Comparison of ENCODE assay signal across 10 cellular contexts in the genomic region with DNA sequence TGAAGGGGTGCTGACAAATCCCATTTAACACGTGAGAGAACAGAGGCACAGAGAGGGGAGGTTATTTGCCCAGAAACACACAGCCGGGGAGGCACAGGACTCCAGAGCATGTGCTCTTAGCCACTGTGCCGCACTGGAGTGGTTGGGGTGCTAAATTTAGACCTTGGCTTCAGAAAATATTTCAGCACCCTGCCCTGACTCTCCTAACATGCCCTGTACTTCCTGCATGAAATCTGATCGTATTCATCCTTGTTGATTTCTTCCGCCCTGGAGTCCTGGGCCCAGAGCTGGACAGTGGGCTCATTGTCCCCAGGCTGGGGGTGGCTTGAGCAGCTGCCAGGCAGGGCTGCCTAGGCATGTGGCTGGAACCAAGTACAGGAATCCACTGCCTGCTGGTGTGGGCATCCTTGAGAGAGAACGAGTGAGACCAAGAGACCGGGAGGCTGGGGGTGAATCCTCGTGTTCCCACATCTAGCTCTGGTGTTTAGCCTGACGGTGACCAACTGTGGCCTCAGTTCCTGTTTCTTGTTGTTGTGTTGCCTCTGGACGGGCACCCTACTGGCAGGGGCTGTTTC. TPM values are rescaled to one million over a fixed set of nuclear protein-coding genes. Genes with fewer than 3 reads are reported as not detected.
DNase-seq lines count a peak whose midpoint lies in the region; ATAC-seq and TF ChIP-seq lines count a peak whose summit lies in the region.
"Had no signal": no experiment of that assay in that cellular context is flagged by ENCODE, and none has a peak within 500 bp of the region (broad histone marks: within the 10 kb centered on the region; RNA-seq: fewer than 3 reads in every experiment).

No MANE protein-coding gene starts in this region.

- H3K23ac ChIP-seq in IMR-90 (ENCODE audit: low read depth, low read length) = no peak overlapping the region; the same call in 1 of the 2 replicates

- H2AFZ ChIP-seq in IMR-90 (replicated peaks; ENCODE audit: low read length, poor library complexity) = peak overlapping the region; percentile 58

- TF ChIP-seq RAD21 in IMR-90 (IDR thresholded peaks at IDR 0.05; ENCODE audit: low read length) = no peak

- H3K79me1 ChIP-seq in IMR-90 (ENCODE audit: low read depth in 1 of 2, low read length in 2 of 2) = peaks cover 19 to 72% of the 10 kb centered on the region in 2 experiments

- no peaks in the 10 kb centered on the region for H3K27me3 ChIP-seq in IMR-90 (ENCODE audit: control insufficient read depth, insufficient read depth, low read length)
- H3K27me3 ChIP-seq in brain microvascular endothelial cell (replicated peaks) = no peaks in the 10 kb centered on the region
- H3K27me3 ChIP-seq in layer of hippocampus (ENCODE audit: control insufficient read depth, insufficient read depth, low read length) = no peaks in the 10 kb centered on the region
- no peaks in the 10 kb centered on the region for H3K27me3 ChIP-seq in suprapubic skin

- peak overlapping the region; percentile 6 for H3K4me2 ChIP-seq in IMR-90 (ENCODE audit: low read depth, low read length)

- H3K14ac ChIP-seq in IMR-90 (replicated peaks; ENCODE audit: low read depth, low read length) = peak overlapping the region; percentile 86

- H3K36me3 ChIP-seq in IMR-90 (ENCODE audit: control insufficient read depth, insufficient read depth, low read length) (no peaks in the 10 kb centered on the region), brain microvascular endothelial cell (replicated peaks) (no peaks in the 10 kb centered on the region), suprapubic skin (no peaks in the 10 kb centered on the region)

- peak overlapping the region; percentile 46 for H3K27ac ChIP-seq in IMR-90 (ENCODE audit: insufficient read depth, low read length)
- no peak overlapping the region for H3K27ac ChIP-seq in brain microvascular endothelial cell
- peak overlapping the region; percentile 93 for H3K27ac ChIP-seq in layer of hippocampus (ENCODE audit: low read depth, low read length)
- peak overlapping the region; percentile 43 for H3K27ac ChIP-seq in suprapubic skin

- H3K4me1 ChIP-seq in IMR-90 (ENCODE audit: control insufficient read depth, insufficient read depth, low read length) (peaks cover 16% of the 10 kb centered on the region), suprapubic skin (peaks cover 30% of the 10 kb centered on the region)

- H4K5ac ChIP-seq in IMR-90 (ENCODE audit: low read depth, low read length) = peak overlapping the region; percentile 21; the same call in 1 of the 2 replicates

- peaks cover 9% of the 10 kb centered on the region; the same call in 1 of the 2 replicates for H4K20me1 ChIP-seq in IMR-90 (ENCODE audit: insufficient read depth, low read length)

- dilution Hi-C loops in IMR-90 (cut with HindIII; ENCODE audit: low sequenced_read_pairs, unreplicated experiment) = no loop called here

- peak overlapping the region; percentile 53; the same call in 1 of the 3 replicates for H2BK15ac ChIP-seq in IMR-90 (ENCODE audit: low read depth, low read length)

- H2AK9ac ChIP-seq in IMR-90 (replicated peaks; ENCODE audit: low read depth, low read length, poor library complexity) = peak overlapping the region; percentile 29

- no peak overlapping the region for H3K56ac ChIP-seq in IMR-90 (ENCODE audit: extremely low read depth, insufficient read depth, low read length)

- in situ Hi-C loops in IMR-90 (cut with MboI; ENCODE audit: low sequenced_read_pairs) = no loop called here
- in situ Hi-C loops in brain microvascular endothelial cell (cut with HindIII; ENCODE audit: low pct_ligation_motif_present, low sequenced_read_pairs) = no loop called here

- TF ChIP-seq CTCF in IMR-90 (conservative IDR thresholded peaks at IDR 0.05; ENCODE audit: low read depth, low read length) (no peak), brain microvascular endothelial cell (IDR thresholded peaks at IDR 0.05; ENCODE audit: low read depth, low read length, missing control alignments) (no peak), suprapubic skin (IDR thresholded peaks at IDR 0.05) (no peak)

- H3K9ac ChIP-seq in IMR-90 (ENCODE audit: low read depth, low read length) = no peak overlapping the region; the same call in 1 of the 2 replicates

- H4K8ac ChIP-seq in IMR-90 (ENCODE audit: low read depth in 2 of 2, low read length in 2 of 2) = peak overlapping the region; percentile 24 to 77; a peak in 1 of 4 replicates

- BruUV-seq in IMR-90 (replicated peaks; lab: Mats Ljungman, UMichigan) = no TSS peak

- peak overlapping the region; percentile 44 for H2BK5ac ChIP-seq in IMR-90 (ENCODE audit: low read depth, low read length, poor library complexity, severe bottlenecking)

- H4K91ac ChIP-seq in IMR-90 (ENCODE audit: insufficient read depth, low read depth, low read length) = peak overlapping the region; percentile 50

- peak; percentile 48 for ATAC-seq in IMR-90 (ENCODE audit: low read depth)
- ATAC-seq in GM18858 (IDR thresholded peaks at IDR 0.05; ENCODE audit: unreplicated experiment) = no peak
- ATAC-seq in HG02759 (IDR thresholded peaks at IDR 0.05; ENCODE audit: unreplicated experiment) = no peak

- TF ChIP-seq POLR2A in IMR-90 (IDR thresholded peaks at IDR 0.05; ENCODE audit: low read depth, low read length) (no peak), suprapubic skin (IDR thresholded peaks at IDR 0.05) (no peak)

- H3K4me3 ChIP-seq in IMR-90 (ENCODE audit: insufficient read depth, low read depth, low read length) (no peak overlapping the region), brain microvascular endothelial cell (ENCODE audit: low read depth, low read length) (no peak overlapping the region), suprapubic skin (no peak overlapping the region)

- peak; percentile 61 for DNase-seq in IMR-90
- peak; percentile 24 for DNase-seq in brain microvascular endothelial cell
- DNase-seq in suprapubic skin (ENCODE audit: low spot score in 2 of 2) = peak in 1 of 2 donors; percentile 74
- no peak for DNase-seq in kidney glomerular epithelial cell (lab: John Stamatoyannopoulos, UW)
- DNase-seq in NOMO-1 (lab: John Stamatoyannopoulos, UW; ENCODE audit: unreplicated experiment in 2 of 2) = no peak
- DNase-seq: KG1 had no signal

- H2AK5ac ChIP-seq in IMR-90 (ENCODE audit: low read depth, low read length) = peak overlapping the region; percentile 89; the same call in 1 of the 2 replicates

- intact Hi-C loops in IMR-90 (cut with micrococcal nuclease) = no loop called here

- TF ChIP-seq EP300 in suprapubic skin (IDR thresholded peaks at IDR 0.05) = no peak

- POLR2A ChIA-PET in IMR-90 (lab: Charles Lee; ENCODE audit: unreplicated experiment) = no interaction called here

- H3K9me1 ChIP-seq in IMR-90 (ENCODE audit: insufficient read depth, low read length) = 0 out of 2 replicates have a peak, but pooled peaks cover 3% of the 10 kb centered on the region

- H3K9me3 ChIP-seq in IMR-90 (ENCODE audit: control insufficient read depth, insufficient read depth, low read length) (no peaks in the 10 kb centered on the region), suprapubic skin (no peaks in the 10 kb centered on the region)

- no peak overlapping the region for H2BK20ac ChIP-seq in IMR-90 (ENCODE audit: low read depth, low read length)

- CTCF ChIA-PET in IMR-90 (lab: Yijun Ruan, JAX) = no interaction called here

- peak overlapping the region; percentile 78; the same call in 1 of the 2 replicates for H3K4ac ChIP-seq in IMR-90 (ENCODE audit: low read depth, low read length)

- H2BK120ac ChIP-seq in IMR-90 (ENCODE audit: low read depth, low read length) = peak overlapping the region; percentile 50; the same call in 1 of the 2 replicates

- peak overlapping the region; percentile 3; the same call in 1 of the 2 replicates for H3K18ac ChIP-seq in IMR-90 (ENCODE audit: low read depth, low read length)

- whole genome bisulfite sequencing in IMR-90 (ENCODE audit: extremely low coverage in 2 of 2, insufficient read length in 1 of 2), 2 experiments = 70% methylated on average over 4 of the region's 10 CpGs; no CpG with 5 or more reads in 1 of the 2 experiments
- 29% methylated on average over 9 of the region's 10 CpGs for WGBS in suprapubic skin

TF ChIP-seq in IMR-90, 13 proteins besides CTCF, POLR2A, EP300 and RAD21 (continues in another document):
- TF ChIP-seq, protein P1, sequence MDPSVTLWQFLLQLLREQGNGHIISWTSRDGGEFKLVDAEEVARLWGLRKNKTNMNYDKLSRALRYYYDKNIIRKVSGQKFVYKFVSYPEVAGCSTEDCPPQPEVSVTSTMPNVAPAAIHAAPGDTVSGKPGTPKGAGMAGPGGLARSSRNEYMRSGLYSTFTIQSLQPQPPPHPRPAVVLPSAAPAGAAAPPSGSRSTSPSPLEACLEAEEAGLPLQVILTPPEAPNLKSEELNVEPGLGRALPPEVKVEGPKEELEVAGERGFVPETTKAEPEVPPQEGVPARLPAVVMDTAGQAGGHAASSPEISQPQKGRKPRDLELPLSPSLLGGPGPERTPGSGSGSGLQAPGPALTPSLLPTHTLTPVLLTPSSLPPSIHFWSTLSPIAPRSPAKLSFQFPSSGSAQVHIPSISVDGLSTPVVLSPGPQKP (IDR thresholded peaks at IDR 0.05; ENCODE audit: borderline replicate concordance, low read depth, low read length) = no peak

RNA-seq across cellular contexts. Expression of a gene that starts 5.3 kb away (rescaled TPM):
- total RNA-seq in IMR-90 (2012; rRNA removed) = 4.8 and 5.6 TPM in 2 replicates
- 12.9 and 15.6 TPM in 2 replicates for polyA plus RNA-seq in IMR-90 (2012; rRNA removed)
- polyA plus RNA-seq in IMR-90 (2012; cell fraction: cytosol; rRNA removed) = 11.1 and 18.4 TPM in 2 replicates
- polyA plus RNA-seq in IMR-90 (2012; cell fraction: nucleus; rRNA removed; ENCODE audit: low replicate concordance) = 37.7 and 82.2 TPM in 2 replicates
- total RNA-seq in suprapubic skin = 10 to 100 TPM; 25.3 to 53.4 (median 39.5) TPM

RNA-seq across cellular contexts. Expression of a gene that starts 14.9 kb away (rescaled TPM):
- total RNA-seq in IMR-90 (2012; rRNA removed) (not detected in 2 replicates), suprapubic skin (not detected)
- polyA plus RNA-seq in IMR-90 (2012; rRNA removed) = not detected in 2 replicates
- not detected in 2 replicates for polyA plus RNA-seq in IMR-90 (2012; cell fraction: cytosol; rRNA removed)
- not detected in 2 replicates for polyA plus RNA-seq in IMR-90 (2012; cell fraction: nucleus; rRNA removed; ENCODE audit: low replicate concordance)
- polyA plus RNA-seq: esophagus had no signal

RNA-seq across cellular contexts. Expression of a gene that starts 27.2 kb away (rescaled TPM):
- not detected in 2 replicates for total RNA-seq in IMR-90 (2012; rRNA removed)
- 0.06 and 0.12 TPM in 2 replicates for polyA plus RNA-seq in IMR-90 (2012; rRNA removed)
- 0.08 and 0.11 TPM in 2 replicates for polyA plus RNA-seq in IMR-90 (2012; cell fraction: cytosol; rRNA removed)
- polyA plus RNA-seq in IMR-90 (2012; cell fraction: nucleus; rRNA removed; ENCODE audit: low replicate concordance) = 0.04 and 0.11 TPM in 2 replicates
- 1 to 10 TPM in 1 of 4 donors, under 1 TPM in 2, not detected in 1; 0.39 to 1.2 (median 0.68) TPM for total RNA-seq in suprapubic skin

RNA-seq across cellular contexts. Expression of a gene that starts 35.8 kb away (rescaled TPM):
- total RNA-seq in IMR-90 (2012; rRNA removed) = 33.9 and 37.2 TPM in 2 replicates
- 74.3 and 92.0 TPM in 2 replicates for polyA plus RNA-seq in IMR-90 (2012; rRNA removed)
- polyA plus RNA-seq in IMR-90 (2012; cell fraction: cytosol; rRNA removed) = 161 and 165 TPM in 2 replicates
- polyA plus RNA-seq in IMR-90 (2012; cell fraction: nucleus; rRNA removed; ENCODE audit: low replicate concordance) = 71.3 and 138 TPM in 2 replicates
- 100 to 1,000 TPM in 1 of 4 donors, 10 to 100 TPM in 3; 58.0 to 108 (median 92.9) TPM for total RNA-seq in suprapubic skin

RNA-seq across cellular contexts. Expression of a gene that starts 55.8 kb away (rescaled TPM):
- total RNA-seq in IMR-90 (2012; rRNA removed) = 13.8 and 13.9 TPM in 2 replicates
- 43.9 and 44.3 TPM in 2 replicates for polyA plus RNA-seq in IMR-90 (2012; rRNA removed)
- polyA plus RNA-seq in IMR-90 (2012; cell fraction: cytosol; rRNA removed) = 35.8 and 58.5 TPM in 2 replicates
- 42.9 and 77.3 TPM in 2 replicates for polyA plus RNA-seq in IMR-90 (2012; cell fraction: nucleus; rRNA removed; ENCODE audit: low replicate concordance)
- 10 to 100 TPM; 44.2 to 71.3 (median 60.5) TPM for total RNA-seq in suprapubic skin

Comparison
In these comparisons a context has a peak if more than half of its experiments do, and no peak if none do; other contexts are left out.
1. DNase-seq: peak in IMR-90 (single experiment) and brain microvascular endothelial cell (single experiment); none in kidney glomerular epithelial cell (single experiment) and NOMO-1 (0 of 2).